ENCODE assay signal across 14 cellular contexts in the genomic region with DNA sequence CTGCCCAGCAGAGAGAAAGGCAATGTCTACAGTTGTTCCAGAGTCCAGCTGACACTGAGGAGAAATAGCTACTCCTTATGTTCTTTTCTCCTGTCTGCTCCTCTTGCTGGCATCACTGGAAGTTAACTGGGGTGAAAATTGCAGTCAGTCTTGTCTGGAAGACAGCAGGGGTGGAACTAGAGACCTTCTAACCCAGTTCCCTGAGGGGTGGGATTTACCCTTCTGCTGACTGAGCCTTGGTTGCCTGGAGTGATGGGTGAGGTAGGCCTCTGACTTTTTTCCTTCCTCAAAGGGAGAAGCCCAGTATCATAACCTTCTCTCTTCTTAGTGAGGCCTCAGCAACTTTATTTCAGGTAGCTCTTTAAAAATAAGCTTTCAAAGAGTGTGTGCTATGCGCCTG. TPM values are rescaled to one million over a fixed set of nuclear protein-coding genes. Genes with fewer than 3 reads are reported as not detected.
DNase-seq lines count a peak whose midpoint lies in the region; TF ChIP-seq lines count a peak whose summit lies in the region.
"Had no signal": no experiment of that assay in that cellular context is flagged by ENCODE, and none has a peak within 500 bp of the region (broad histone marks: within the 10 kb centered on the region; RNA-seq: fewer than 3 reads in every experiment).

No MANE protein-coding gene starts in this region.

- H3K4me1 Mint-ChIP-seq in activated CD4-positive, alpha-beta T cell treated with anti-CD3 and anti-CD28 coated beads, Interleukin-2, amount 10 ng/mL, durations not matched to agents 7 days and 5 days: peaks cover 32% of the 10 kb centered on the region
- H3K4me1 Mint-ChIP-seq in dendritic cell treated with granulocyte-macrophage colony-stimulating factor and Interleukin-4, amounts not matched to agents 40 ng/mL and 50 ng/mL, for 4 days (ENCODE audit: low read depth): peaks cover 60% of the 10 kb centered on the region
- H3K4me1 Mint-ChIP-seq in osteocyte (ENCODE audit: unreplicated experiment): peaks cover 13% of the 10 kb centered on the region

- POLR2A ChIA-PET in activated CD4-positive, alpha-beta T cell treated with anti-CD3 and anti-CD28 coated beads, Interleukin-2, amount 10 ng/mL, durations not matched to agents 7 days and 5 days (lab: Charles Lee): no interaction called here

- no peak overlapping the region for H3K4me3 Mint-ChIP-seq in activated CD4-positive, alpha-beta T cell treated with anti-CD3 and anti-CD28 coated beads, Interleukin-2, amount 10 ng/mL, durations not matched to agents 7 days and 5 days
- no peak overlapping the region for H3K4me3 Mint-ChIP-seq in dendritic cell treated with granulocyte-macrophage colony-stimulating factor and Interleukin-4, amounts not matched to agents 40 ng/mL and 50 ng/mL, for 4 days
- H3K4me3 Mint-ChIP-seq in osteocyte (ENCODE audit: unreplicated experiment): no peak overlapping the region

- peaks cover 20% of the 10 kb centered on the region for H3K36me3 Mint-ChIP-seq in activated CD4-positive, alpha-beta T cell treated with anti-CD3 and anti-CD28 coated beads, Interleukin-2, amount 10 ng/mL, durations not matched to agents 7 days and 5 days (ENCODE audit: low read depth)
- H3K36me3 Mint-ChIP-seq in dendritic cell treated with granulocyte-macrophage colony-stimulating factor and Interleukin-4, amounts not matched to agents 40 ng/mL and 50 ng/mL, for 4 days (ENCODE audit: low read depth): peaks cover 47% of the 10 kb centered on the region
- peaks cover 5% of the 10 kb centered on the region for H3K36me3 Mint-ChIP-seq in osteocyte (ENCODE audit: unreplicated experiment)

- H3K9me3 Mint-ChIP-seq in activated CD4-positive, alpha-beta T cell treated with anti-CD3 and anti-CD28 coated beads, Interleukin-2, amount 10 ng/mL, durations not matched to agents 7 days and 5 days: no peaks in the 10 kb centered on the region
- H3K9me3 Mint-ChIP-seq in dendritic cell treated with granulocyte-macrophage colony-stimulating factor and Interleukin-4, amounts not matched to agents 40 ng/mL and 50 ng/mL, for 4 days: no peaks in the 10 kb centered on the region
- no peaks in the 10 kb centered on the region for H3K9me3 Mint-ChIP-seq in osteocyte (ENCODE audit: unreplicated experiment)

- CTCF ChIA-PET in activated CD4-positive, alpha-beta T cell treated with anti-CD3 and anti-CD28 coated beads, Interleukin-2, amount 10 ng/mL, durations not matched to agents 7 days and 5 days (lab: Charles Lee): interaction anchor here (0.7 to 1.1 kb wide), 3 partner anchors 23 to 878 kb away, joined by 3 to 4 read pairs (median 3); no protein-coding TSS in a partner anchor

- peak overlapping the region; percentile 57 for H3K27ac Mint-ChIP-seq in activated CD4-positive, alpha-beta T cell treated with anti-CD3 and anti-CD28 coated beads, Interleukin-2, amount 10 ng/mL, durations not matched to agents 7 days and 5 days
- peak overlapping the region; percentile 74 for H3K27ac Mint-ChIP-seq in dendritic cell treated with granulocyte-macrophage colony-stimulating factor and Interleukin-4, amounts not matched to agents 40 ng/mL and 50 ng/mL, for 4 days
- H3K27ac Mint-ChIP-seq in osteocyte (ENCODE audit: unreplicated experiment): peak overlapping the region; percentile 21

- no peak for TF ChIP-seq CTCF in osteocyte (IDR thresholded peaks at IDR 0.05)

- no peak for DNase-seq in activated CD4-positive, alpha-beta T cell treated with anti-CD3 and anti-CD28 coated beads, Interleukin-2, amount 10 ng/mL, durations not matched to agents 7 days and 5 days
- DNase-seq in activated CD4-positive, alpha-beta T cell treated with anti-CD3 and anti-CD28 coated beads for 1 hour: no peak
- DNase-seq in NCI-H69 (lab: John Stamatoyannopoulos, UW) (peak; percentile 57), osteocyte (ENCODE audit: extremely low spot score, unreplicated experiment) (no peak), NCI-H2171 (lab: John Stamatoyannopoulos, UW) (no peak), NAMALWA (ENCODE audit: low spot score) (no peak), COLO668 (lab: John Stamatoyannopoulos, UW; ENCODE audit: unreplicated experiment) (no peak)
- DNase-seq: activated CD8-positive, alpha-beta memory T cell treated with anti-CD3 and anti-CD28 coated beads, Interleukin-2, amount 50 U/mL, for 48 hours; COR-L47; midbrain; NCI-H2081 treated with DMSO at 0.1 percent for 48 hours; small intestine; uterus had no signal

- H3K27me3 Mint-ChIP-seq in activated CD4-positive, alpha-beta T cell treated with anti-CD3 and anti-CD28 coated beads, Interleukin-2, amount 10 ng/mL, durations not matched to agents 7 days and 5 days: no peaks in the 10 kb centered on the region
- no peaks in the 10 kb centered on the region for H3K27me3 Mint-ChIP-seq in dendritic cell treated with granulocyte-macrophage colony-stimulating factor and Interleukin-4, amounts not matched to agents 40 ng/mL and 50 ng/mL, for 4 days
- no peaks in the 10 kb centered on the region for H3K27me3 Mint-ChIP-seq in osteocyte (ENCODE audit: unreplicated experiment)

- intact Hi-C loops in dendritic cell treated with granulocyte-macrophage colony-stimulating factor and Interleukin-4, amounts not matched to agents 40 ng/mL and 50 ng/mL, for 4 days (cut with micrococcal nuclease): no loop called here

RNA-seq across cellular contexts. Expression of gene ZNF609, which starts 16.2 kb away (rescaled TPM):
- 10 to 100 TPM; 38.9 to 42.1 TPM for total RNA-seq in activated CD4-positive, alpha-beta T cell treated with anti-CD3 and anti-CD28 coated beads, Interleukin-2, amount 10 ng/mL, durations not matched to agents 7 days and 5 days
- total RNA-seq in osteocyte: 31.7 and 35.1 TPM in 2 replicates

Comparison
In these comparisons a context has a peak if more than half of its experiments do, and no peak if none do; other contexts are left out.
1. H3K27ac Mint-ChIP-seq: peak in every context shown above with its lines; median percentile 74 in dendritic cell treated with granulocyte-macrophage colony-stimulating factor and Interleukin-4, amounts not matched to agents 40 ng/mL and 50 ng/mL, for 4 days; 57 in activated CD4-positive, alpha-beta T cell treated with anti-CD3 and anti-CD28 coated beads, Interleukin-2, amount 10 ng/mL, durations not matched to agents 7 days and 5 days; 21 in osteocyte.